ENCODE assay signal across 23 cellular contexts in genomic region chr11:31769241-31769640, GRCh38. TPM values are rescaled to one million over a fixed set of nuclear protein-coding genes. Genes with fewer than 3 reads are reported as not detected.
"Had no signal": no experiment of that assay in that cellular context is flagged by ENCODE, and none has a peak within 500 bp of the region (broad histone marks: within the 10 kb centered on the region; RNA-seq: fewer than 3 reads in every experiment).

No MANE protein-coding gene starts in this region.

- H3K4me1 Mint-ChIP-seq: activated CD4-positive, alpha-beta memory T cell treated with anti-CD3 and anti-CD28 coated beads, Interleukin-2, amount 10 ng/mL, durations not matched to agents 7 days and 5 days; activated naive CD4-positive, alpha-beta T cell treated with anti-CD3 and anti-CD28 coated beads, Interleukin-2, amount 10 ng/mL, durations not matched to agents 7 days and 5 days; activated naive CD8-positive, alpha-beta T cell treated with anti-CD3 and anti-CD28 coated beads for 36 hours; activated T-helper 17 cell treated with anti-CD3 and anti-CD28 coated beads, Interleukin-2, amount 50 U/mL, for 72 hours had no signal

- H3K36me3 ChIP-seq: Peyer's patch, SJCRH30 had no signal

- H3K27me3 Mint-ChIP-seq: activated CD4-positive, alpha-beta memory T cell treated with anti-CD3 and anti-CD28 coated beads, Interleukin-2, amount 10 ng/mL, durations not matched to agents 7 days and 5 days; activated naive CD4-positive, alpha-beta T cell treated with anti-CD3 and anti-CD28 coated beads, Interleukin-2, amount 10 ng/mL, durations not matched to agents 7 days and 5 days; activated naive CD8-positive, alpha-beta T cell treated with anti-CD3 and anti-CD28 coated beads for 36 hours; activated T-helper 17 cell treated with anti-CD3 and anti-CD28 coated beads, Interleukin-2, amount 50 U/mL, for 72 hours had no signal

- H3K4me1 ChIP-seq: Peyer's patch, SJCRH30 had no signal

- H3K27me3 ChIP-seq: Peyer's patch, SJCRH30 had no signal

- H3K4me2 ChIP-seq: SK-N-SH had no signal

- H3K27ac ChIP-seq: Peyer's patch, RWPE1, SJCRH30, VCaP had no signal

- H3K4me3 ChIP-seq: Peyer's patch, SJCRH30 had no signal

- H3K36me3 Mint-ChIP-seq: activated naive CD4-positive, alpha-beta T cell treated with anti-CD3 and anti-CD28 coated beads, Interleukin-2, amount 10 ng/mL, durations not matched to agents 7 days and 5 days had no signal

- H3K9me3 ChIP-seq: Peyer's patch, SJCRH30, SK-N-SH had no signal

- H3K9me3 Mint-ChIP-seq: activated CD4-positive, alpha-beta memory T cell treated with anti-CD3 and anti-CD28 coated beads, Interleukin-2, amount 10 ng/mL, durations not matched to agents 7 days and 5 days; activated naive CD4-positive, alpha-beta T cell treated with anti-CD3 and anti-CD28 coated beads, Interleukin-2, amount 10 ng/mL, durations not matched to agents 7 days and 5 days; activated naive CD8-positive, alpha-beta T cell treated with anti-CD3 and anti-CD28 coated beads for 36 hours; activated T-helper 17 cell treated with anti-CD3 and anti-CD28 coated beads, Interleukin-2, amount 50 U/mL, for 72 hours had no signal

- H3K4me3 Mint-ChIP-seq: activated CD4-positive, alpha-beta memory T cell treated with anti-CD3 and anti-CD28 coated beads, Interleukin-2, amount 10 ng/mL, durations not matched to agents 7 days and 5 days; activated naive CD4-positive, alpha-beta T cell treated with anti-CD3 and anti-CD28 coated beads, Interleukin-2, amount 10 ng/mL, durations not matched to agents 7 days and 5 days; activated naive CD8-positive, alpha-beta T cell treated with anti-CD3 and anti-CD28 coated beads for 36 hours; activated T-helper 17 cell treated with anti-CD3 and anti-CD28 coated beads, Interleukin-2, amount 50 U/mL, for 72 hours had no signal

- H3K9ac ChIP-seq: SK-N-SH had no signal

- DNase-seq: activated CD4-positive, alpha-beta memory T cell treated with anti-CD3 and anti-CD28 coated beads, Interleukin-2, amount 10 ng/mL, durations not matched to agents 7 days and 5 days; activated CD4-positive, alpha-beta T cell treated with anti-CD3 and anti-CD28 coated beads, Interleukin-2, amount 50 U/mL, for 1 hour; activated CD4-positive, CD25-positive, alpha-beta regulatory T cell; activated gamma-delta T cell treated with Interleukin-2 at 50 U/mL for 16 hours; activated naive CD4-positive, alpha-beta T cell treated with anti-CD3 and anti-CD28 coated beads, Interleukin-2, amount 10 ng/mL, durations not matched to agents 7 days and 5 days; activated naive CD8-positive, alpha-beta T cell treated with anti-CD3 and anti-CD28 coated beads for 36 hours; activated T-cell treated with anti-CD3 and anti-CD28 coated beads for 4 hours; activated T-cell treated with anti-CD3 and anti-CD28 coated beads, Interleukin-2, amount 50 U/mL, for 48 hours; Karpas-422; NCI-H1105 treated with DMSO at 0.1 percent for 48 hours; NCI-H1436 treated with DMSO at 0.1 percent for 48 hours; NCI-H187; NCI-H526; Peyer's patch; Right ventricle myocardium superior; SJCRH30; SK-N-SH; T-helper 1 cell had no signal

- H3K27ac Mint-ChIP-seq: activated CD4-positive, alpha-beta memory T cell treated with anti-CD3 and anti-CD28 coated beads, Interleukin-2, amount 10 ng/mL, durations not matched to agents 7 days and 5 days; activated naive CD4-positive, alpha-beta T cell treated with anti-CD3 and anti-CD28 coated beads, Interleukin-2, amount 10 ng/mL, durations not matched to agents 7 days and 5 days; activated naive CD8-positive, alpha-beta T cell treated with anti-CD3 and anti-CD28 coated beads for 36 hours; activated T-helper 17 cell treated with anti-CD3 and anti-CD28 coated beads, Interleukin-2, amount 50 U/mL, for 72 hours had no signal

- ATAC-seq: activated T-helper 17 cell treated with anti-CD3 and anti-CD28 coated beads, Interleukin-2, amount 50 U/mL, for 72 hours had no signal

RNA-seq across cellular contexts. Expression of gene PAX6, which starts 41.9 kb away (rescaled TPM):
- total RNA-seq: activated CD4-positive, alpha-beta memory T cell treated with anti-CD3 and anti-CD28 coated beads, Interleukin-2, amount 10 ng/mL, durations not matched to agents 7 days and 5 days; activated CD8-positive, alpha-beta memory T cell treated with anti-CD3 and anti-CD28 coated beads for 36 hours; activated naive CD8-positive, alpha-beta T cell treated with anti-CD3 and anti-CD28 coated beads for 36 hours; activated T-helper 17 cell treated with anti-CD3 and anti-CD28 coated beads, Interleukin-2, amount 50 U/mL, for 72 hours; Right ventricle myocardium superior; T-helper 2 cell treated with Interferon-gamma antibody and Interleukin-4, amounts not matched to agents 100 ng/mL and 5 ng/mL, for 36 hours had no signal
